In the genomic region with DNA sequence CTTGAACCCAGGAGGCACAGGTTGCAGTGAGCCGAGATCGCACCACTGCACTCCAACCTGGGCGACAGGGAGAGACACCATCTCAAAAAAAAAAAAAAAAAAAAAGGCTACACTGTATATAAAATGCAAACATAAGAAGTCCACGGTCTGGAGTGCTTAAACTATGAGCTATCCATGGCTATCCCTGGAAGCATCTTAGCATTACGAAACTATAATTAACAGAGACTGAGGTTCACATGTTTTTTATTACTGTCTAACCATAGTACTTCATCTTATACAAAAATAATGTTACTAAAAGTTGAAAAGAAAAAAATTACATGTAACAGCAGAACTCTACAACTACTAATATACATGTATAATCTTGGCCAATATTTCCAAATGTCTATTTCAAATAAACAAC, we compare ENCODE assay signal across 25 cellular contexts. TPM values are rescaled to one million over a fixed set of nuclear protein-coding genes. Genes with fewer than 3 reads are reported as not detected.
DNase-seq lines count a peak whose midpoint lies in the region; ATAC-seq and TF ChIP-seq lines count a peak whose summit lies in the region.
"Had no signal": no experiment of that assay in that cellular context is flagged by ENCODE, and none has a peak within 500 bp of the region (broad histone marks: within the 10 kb centered on the region; RNA-seq: fewer than 3 reads in every experiment).

No MANE protein-coding gene starts in this region.

- H3K4me1 Mint-ChIP-seq in progenitor cell of endocrine pancreas (ENCODE audit: low read depth): peaks cover 10% of the 10 kb centered on the region
- peaks cover 11% of the 10 kb centered on the region for H3K4me1 Mint-ChIP-seq in activated CD4-positive, alpha-beta T cell treated with anti-CD3 and anti-CD28 coated beads, Interleukin-2, amount 10 ng/mL, durations not matched to agents 7 days and 5 days
- H3K4me1 Mint-ChIP-seq in activated CD4-positive, alpha-beta T cell treated with anti-CD3 and anti-CD28 coated beads for 36 hours: peaks cover 27% of the 10 kb centered on the region

- H3K27ac ChIP-seq in GM23248 (peak overlapping the region; percentile 68), mesenchymal stem cell (ENCODE audit: low read length, poor library complexity, severe bottlenecking) (no peak overlapping the region)
- H3K27ac ChIP-seq: esophagus squamous epithelium had no signal

- no peak overlapping the region for H3K18ac ChIP-seq in mesenchymal stem cell (ENCODE audit: low read depth in 1 of 2, low read length in 2 of 2)

- no peak overlapping the region for H4K8ac ChIP-seq in mesenchymal stem cell (ENCODE audit: low read length)

- H3K9ac ChIP-seq in GM23248: no peak overlapping the region; the same call in 1 of the 2 replicates
- H3K9ac ChIP-seq in mesenchymal stem cell (ENCODE audit: low read length): peak overlapping the region; percentile 20

- no peak overlapping the region for H4K91ac ChIP-seq in mesenchymal stem cell (ENCODE audit: low read length)

- no peak overlapping the region for H2BK5ac ChIP-seq in mesenchymal stem cell (ENCODE audit: low read depth, low read length, poor library complexity, severe bottlenecking)

- ATAC-seq in activated CD4-positive, alpha-beta T cell treated with anti-CD3 and anti-CD28 coated beads for 36 hours: no peak
- no peak for ATAC-seq in HG03025 (IDR thresholded peaks at IDR 0.05; ENCODE audit: low FRiP score, unreplicated experiment)
- ATAC-seq: activated T-cell treated with anti-CD3 and anti-CD28 coated beads, Interleukin-2, amount 50 U/mL, for 72 hours; GM23338; T-helper 17 cell had no signal

- peaks cover 13% of the 10 kb centered on the region for H3K36me3 Mint-ChIP-seq in progenitor cell of endocrine pancreas (ENCODE audit: insufficient read depth)
- H3K36me3 Mint-ChIP-seq in activated CD4-positive, alpha-beta T cell treated with anti-CD3 and anti-CD28 coated beads, Interleukin-2, amount 10 ng/mL, durations not matched to agents 7 days and 5 days (ENCODE audit: low read depth): peaks cover 34% of the 10 kb centered on the region
- H3K36me3 Mint-ChIP-seq in activated CD4-positive, alpha-beta T cell treated with anti-CD3 and anti-CD28 coated beads for 36 hours (ENCODE audit: low read depth): peaks cover 35% of the 10 kb centered on the region

- H3K79me1 ChIP-seq in mesenchymal stem cell (replicated peaks; ENCODE audit: low read length, poor library complexity, severe bottlenecking): peaks cover 23% of the 10 kb centered on the region

- no peak overlapping the region for H2AFZ ChIP-seq in GM23248
- H2AFZ ChIP-seq in mesenchymal stem cell (ENCODE audit: low read depth, low read length): no peak overlapping the region
- H2AFZ ChIP-seq: GM23338 had no signal

- no peak overlapping the region for H3K4ac ChIP-seq in mesenchymal stem cell (ENCODE audit: low read depth in 1 of 2, low read length in 2 of 2)

- H3K79me2 ChIP-seq in GM23248 (ENCODE audit: insufficient read depth): peaks cover 75% of the 10 kb centered on the region

- no peak overlapping the region for H2AK5ac ChIP-seq in mesenchymal stem cell (ENCODE audit: low read length, severe bottlenecking)

- DNase-seq in AG04449 (ENCODE audit: low read depth, low spot score): peak; percentile 10
- DNase-seq in GM23248: peak; percentile 63
- peak; percentile 48 for DNase-seq in amniotic epithelial cell (ENCODE audit: low read depth)
- DNase-seq in mesenchymal stem cell: peak; percentile 41
- DNase-seq in progenitor cell of endocrine pancreas (ENCODE audit: low spot score, unreplicated experiment): no peak
- no peak for DNase-seq in activated CD4-positive, alpha-beta T cell treated with anti-CD3 and anti-CD28 coated beads, Interleukin-2, amount 10 ng/mL, durations not matched to agents 7 days and 5 days
- DNase-seq in activated CD4-positive, alpha-beta T cell treated with anti-CD3 and anti-CD28 coated beads for 36 hours: no peak
- DNase-seq: activated CD4-positive, alpha-beta T cell treated with anti-CD3 and anti-CD28 coated beads for 48 hours; activated naive CD4-positive, alpha-beta T cell treated with anti-CD3 and anti-CD28 coated beads for 36 hours; activated T-cell treated with anti-CD3 and anti-CD28 coated beads, Interleukin-2, amount 50 U/mL, for 72 hours; CD4-positive, alpha-beta T cell; cortex of kidney; DMS 273 treated with DMSO at 0.1 percent for 48 hours; endodermal cell; esophagus squamous epithelium; head of caudate nucleus; NCI-H1048; NCI-H1930; NCI-H526; small intestine; stimulated activated CD4-positive, alpha-beta T cell treated with anti-CD3 and anti-CD28 coated beads, Interleukin-2, amount 100 ng/mL, for 24 hours; T-helper 17 cell; upper lobe of left lung had no signal

- no peaks in the 10 kb centered on the region for H3K27me3 Mint-ChIP-seq in progenitor cell of endocrine pancreas
- no peaks in the 10 kb centered on the region for H3K27me3 Mint-ChIP-seq in activated CD4-positive, alpha-beta T cell treated with anti-CD3 and anti-CD28 coated beads, Interleukin-2, amount 10 ng/mL, durations not matched to agents 7 days and 5 days
- H3K27me3 Mint-ChIP-seq in activated CD4-positive, alpha-beta T cell treated with anti-CD3 and anti-CD28 coated beads for 36 hours: no peaks in the 10 kb centered on the region
- H3K27me3 Mint-ChIP-seq: CD4-positive, alpha-beta T cell; T-helper 17 cell had no signal

- no peak overlapping the region for H2BK15ac ChIP-seq in mesenchymal stem cell (ENCODE audit: low read depth, poor library complexity, severe bottlenecking)

- H2BK120ac ChIP-seq in mesenchymal stem cell (ENCODE audit: low read depth, low read length): no peak overlapping the region

- H3K9me3 ChIP-seq in GM23248 (ENCODE audit: low read depth): no peaks in the 10 kb centered on the region
- H3K9me3 ChIP-seq in mesenchymal stem cell (ENCODE audit: control insufficient read depth, low read length): no peaks in the 10 kb centered on the region
- H3K9me3 ChIP-seq: esophagus squamous epithelium, upper lobe of left lung had no signal

- no peak overlapping the region for H3K4me3 Mint-ChIP-seq in progenitor cell of endocrine pancreas (ENCODE audit: low read depth)
- no peak overlapping the region for H3K4me3 Mint-ChIP-seq in activated CD4-positive, alpha-beta T cell treated with anti-CD3 and anti-CD28 coated beads, Interleukin-2, amount 10 ng/mL, durations not matched to agents 7 days and 5 days
- no peak overlapping the region for H3K4me3 Mint-ChIP-seq in activated CD4-positive, alpha-beta T cell treated with anti-CD3 and anti-CD28 coated beads for 36 hours
- H3K4me3 Mint-ChIP-seq: activated naive CD4-positive, alpha-beta T cell treated with anti-CD3 and anti-CD28 coated beads for 36 hours; activated T-cell treated with anti-CD3 and anti-CD28 coated beads, Interleukin-2, amount 50 U/mL, for 72 hours; CD4-positive, alpha-beta T cell; endodermal cell; GM23338; T-helper 17 cell had no signal

- peaks cover 5% of the 10 kb centered on the region; the same call in 1 of the 2 replicates for H4K20me1 ChIP-seq in GM23248 (ENCODE audit: insufficient read depth)

- intact Hi-C loops in activated CD4-positive, alpha-beta T cell treated with anti-CD3 and anti-CD28 coated beads for 36 hours (cut with DNase I, micrococcal nuclease): loop anchor here in 1 of 2 experiments (10.0 kb wide), 1 partner anchor 57 kb away; no protein-coding TSS in a partner anchor

- H3K9me2 ChIP-seq in GM23248 (ENCODE audit: insufficient read depth): no peaks in the 10 kb centered on the region

- H3K4me1 ChIP-seq in GM23248 (ENCODE audit: insufficient read depth) (peaks cover 29% of the 10 kb centered on the region), mesenchymal stem cell (ENCODE audit: control insufficient read depth, insufficient read depth, low read depth, low read length) (peaks cover 16% of the 10 kb centered on the region)

- POLR2A ChIA-PET in AG04449 (lab: Yijun Ruan, JAX): interaction anchor here (0.7 kb wide), 1 partner anchor 148 kb away, joined by 3 read pairs; no protein-coding TSS in a partner anchor
- POLR2A ChIA-PET in activated CD4-positive, alpha-beta T cell treated with anti-CD3 and anti-CD28 coated beads, Interleukin-2, amount 10 ng/mL, durations not matched to agents 7 days and 5 days (lab: Charles Lee): no interaction called here
- POLR2A ChIA-PET in activated CD4-positive, alpha-beta T cell treated with anti-CD3 and anti-CD28 coated beads for 36 hours (lab: Charles Lee): no interaction called here

- no peak overlapping the region for H3K4me3 ChIP-seq in AG04449 (ENCODE audit: low read depth, low read length)
- H3K4me3 ChIP-seq in GM23248: peak overlapping the region; percentile 24
- no peak overlapping the region for H3K4me3 ChIP-seq in mesenchymal stem cell (ENCODE audit: insufficient read depth in 1 of 2, low read depth in 1 of 2, low read length in 2 of 2)
- H3K4me3 ChIP-seq: esophagus squamous epithelium, GM23338, upper lobe of left lung had no signal

- H3K36me3 ChIP-seq in GM23248 (ENCODE audit: low read depth): peaks cover 8% of the 10 kb centered on the region
- H3K36me3 ChIP-seq in mesenchymal stem cell (ENCODE audit: control insufficient read depth in 1 of 2, insufficient read depth in 2 of 2, low read depth in 1 of 2, low read length in 2 of 2): peaks cover 7 to 32% of the 10 kb centered on the region in 2 experiments

- in situ Hi-C loops in GM23248 (cut with MboI): no loop called here

- H2BK12ac ChIP-seq in mesenchymal stem cell (ENCODE audit: low read length in 2 of 2): no peak overlapping the region

- CTCF ChIA-PET in AG04449 (lab: Yijun Ruan, JAX): interaction anchor here (0.6 to 1.2 kb wide), 3 partner anchors 11 to 135 kb away, joined by 3 read pairs; no protein-coding TSS in a partner anchor
- CTCF ChIA-PET in activated CD4-positive, alpha-beta T cell treated with anti-CD3 and anti-CD28 coated beads, Interleukin-2, amount 10 ng/mL, durations not matched to agents 7 days and 5 days (lab: Charles Lee): no interaction called here
- CTCF ChIA-PET in activated CD4-positive, alpha-beta T cell treated with anti-CD3 and anti-CD28 coated beads for 36 hours (lab: Charles Lee): interaction anchor here (0.9 to 1.3 kb wide), 3 partner anchors 10 to 74 kb away, joined by 3 to 5 read pairs (median 3); no protein-coding TSS in a partner anchor

- no peaks in the 10 kb centered on the region for H3K9me3 Mint-ChIP-seq in progenitor cell of endocrine pancreas (ENCODE audit: low read depth)
- H3K9me3 Mint-ChIP-seq in activated CD4-positive, alpha-beta T cell treated with anti-CD3 and anti-CD28 coated beads, Interleukin-2, amount 10 ng/mL, durations not matched to agents 7 days and 5 days: no peaks in the 10 kb centered on the region
- no peaks in the 10 kb centered on the region for H3K9me3 Mint-ChIP-seq in activated CD4-positive, alpha-beta T cell treated with anti-CD3 and anti-CD28 coated beads for 36 hours (ENCODE audit: low read depth)
- H3K9me3 Mint-ChIP-seq: activated naive CD4-positive, alpha-beta T cell treated with anti-CD3 and anti-CD28 coated beads for 36 hours; activated T-cell treated with anti-CD3 and anti-CD28 coated beads, Interleukin-2, amount 50 U/mL, for 72 hours; CD4-positive, alpha-beta T cell; endodermal cell; GM23338 had no signal

- no peak overlapping the region for H3K14ac ChIP-seq in mesenchymal stem cell (ENCODE audit: low read length in 2 of 2)

- TF ChIP-seq CTCF in AG04449 (IDR thresholded peaks at IDR 0.05; ENCODE audit: insufficient read depth, low read length, missing control alignments): no peak
- no peak for TF ChIP-seq CTCF in progenitor cell of endocrine pancreas (IDR thresholded peaks at IDR 0.05; ENCODE audit: unreplicated experiment)

- H3K23ac ChIP-seq in mesenchymal stem cell (ENCODE audit: low read length in 2 of 2): no peak overlapping the region

- peaks cover 26% of the 10 kb centered on the region for H3F3A ChIP-seq in GM23248 (ENCODE audit: insufficient read depth)

- 54 to 64% methylated on average over 4 to 5 of the region's 5 CpGs for WGBS in GM23248 (ENCODE audit: low coverage in 1 of 2, low lambda C conversion rate in 2 of 2, missing lambda C conversion rate in 2 of 2), 2 experiments
- 100% methylated on average over 1 of the region's 5 CpGs for WGBS in mesenchymal stem cell

- H3K4me2 ChIP-seq in GM23248 (ENCODE audit: unreplicated experiment): peak overlapping the region; percentile 68
- no peak overlapping the region for H3K4me2 ChIP-seq in mesenchymal stem cell (ENCODE audit: low read length, poor library complexity, severe bottlenecking)
- H3K4me2 ChIP-seq: GM23338 had no signal

- H3K27me3 ChIP-seq in GM23248 (replicated peaks; ENCODE audit: insufficient read depth) (no peaks in the 10 kb centered on the region), mesenchymal stem cell (ENCODE audit: control insufficient read depth in 1 of 2, insufficient read depth in 1 of 2, low read length in 2 of 2) (no peaks in the 10 kb centered on the region)
- H3K27me3 ChIP-seq: esophagus squamous epithelium, upper lobe of left lung had no signal

- H3K27ac Mint-ChIP-seq in progenitor cell of endocrine pancreas: no peak overlapping the region
- no peak overlapping the region for H3K27ac Mint-ChIP-seq in activated CD4-positive, alpha-beta T cell treated with anti-CD3 and anti-CD28 coated beads, Interleukin-2, amount 10 ng/mL, durations not matched to agents 7 days and 5 days
- no peak overlapping the region for H3K27ac Mint-ChIP-seq in activated CD4-positive, alpha-beta T cell treated with anti-CD3 and anti-CD28 coated beads for 36 hours
- H3K27ac Mint-ChIP-seq: activated naive CD4-positive, alpha-beta T cell treated with anti-CD3 and anti-CD28 coated beads for 36 hours; activated T-cell treated with anti-CD3 and anti-CD28 coated beads, Interleukin-2, amount 50 U/mL, for 72 hours; CD4-positive, alpha-beta T cell; endodermal cell; T-helper 17 cell had no signal

RNA-seq across cellular contexts. Expression of a gene that starts 32.8 kb away (rescaled TPM):
- 23.9 and 31.0 TPM in 2 replicates for total RNA-seq in GM23248 (2014; rRNA removed; shearing (Covaris generic))
- 23.2 and 25.4 TPM in 2 replicates for polyA plus RNA-seq in GM23248 (2016; fragmentation: Nextera tagmentation; extraction: Ambion mirVana)
- 12.8 TPM for polyA plus RNA-seq in mesenchymal stem cell (2013, experiment 1 of 2)
- 12.1 TPM for polyA plus RNA-seq in mesenchymal stem cell (2013, experiment 2 of 2)
- total RNA-seq in progenitor cell of endocrine pancreas: 70.9 and 71.0 TPM in 2 replicates
- 10 to 100 TPM; 76.8 to 77.3 TPM for total RNA-seq in activated CD4-positive, alpha-beta T cell treated with anti-CD3 and anti-CD28 coated beads, Interleukin-2, amount 10 ng/mL, durations not matched to agents 7 days and 5 days
- 10 to 100 TPM; 55.3 to 58.0 TPM for total RNA-seq in activated CD4-positive, alpha-beta T cell treated with anti-CD3 and anti-CD28 coated beads for 36 hours

Comparison
In these comparisons a context has a peak if more than half of its experiments do, and no peak if none do; other contexts are left out.
1. DNase-seq: peak in AG04449 (single experiment), GM23248 (single experiment), amniotic epithelial cell (single experiment) and mesenchymal stem cell (single experiment); none in progenitor cell of endocrine pancreas (single experiment), activated CD4-positive, alpha-beta T cell treated with anti-CD3 and anti-CD28 coated beads, Interleukin-2, amount 10 ng/mL, durations not matched to agents 7 days and 5 days (single experiment) and activated CD4-positive, alpha-beta T cell treated with anti-CD3 and anti-CD28 coated beads for 36 hours (single experiment).